9 cellular contexts compared by ENCODE assay signal in the genomic region with DNA sequence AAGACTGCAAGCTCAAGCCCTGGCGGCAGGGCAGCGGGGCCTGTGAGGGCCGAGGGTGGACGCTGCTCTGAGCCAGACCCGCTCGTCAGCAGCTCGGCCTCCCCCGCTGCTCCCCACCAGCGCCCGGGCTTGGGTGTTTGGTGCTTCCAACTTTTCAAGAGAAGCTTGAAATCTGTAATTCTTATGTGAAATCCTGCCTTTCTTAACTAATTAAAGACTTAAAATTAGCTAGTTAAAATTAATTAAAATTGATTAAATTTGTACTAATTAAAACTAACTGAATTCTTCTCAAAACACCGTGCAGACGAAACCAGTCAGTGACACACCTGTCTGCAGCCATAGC. TPM values are rescaled to one million over a fixed set of nuclear protein-coding genes. Genes with fewer than 3 reads are reported as not detected.
A peak's percentile ranks its signal among the peaks of the same experiment; 100 is the strongest.
DNase-seq lines count a peak whose midpoint lies in the region; ATAC-seq and TF ChIP-seq lines count a peak whose summit lies in the region.
"Had no signal": no experiment of that assay in that cellular context is flagged by ENCODE, and none has a peak within 500 bp of the region (broad histone marks: within the 10 kb centered on the region; RNA-seq: fewer than 3 reads in every experiment).

No MANE protein-coding gene starts in this region.

- H3K4me1 Mint-ChIP-seq in T-helper 2 cell treated with Interferon-gamma antibody and Interleukin-4, amounts not matched to agents 5 μg/mL and 100 μg/mL, for 36 hours (ENCODE audit: low read depth), result peaks cover 11% of the 10 kb centered on the region

- TF ChIP-seq CTCF in AG04450 (IDR thresholded peaks at IDR 0.05; ENCODE audit: low read depth, low read length) (no peak), NB4 (IDR thresholded peaks at IDR 0.05; ENCODE audit: low read depth, low read length) (no peak), dorsolateral prefrontal cortex (IDR thresholded peaks at IDR 0.05 in 54 of 56, conservative IDR thresholded peaks at IDR 0.05 in 2 of 56; ENCODE audit: low read depth in 1 of 56, partially characterized antibody in 56 of 56) (peak in 24 of 56 donors; percentile 1 to 52 (median 18))

- ATAC-seq in HG02678 (IDR thresholded peaks at IDR 0.05; ENCODE audit: unreplicated experiment) (no peak), left colon (no peak)

- CTCF ChIA-PET in AG04450 (lab: Charles Lee), result interaction anchor here (0.6 to 2.0 kb wide), 32 partner anchors 9 to 674 kb away, joined by 3 to 56 read pairs (median 5); no protein-coding TSS in a partner anchor

- no peak overlapping the region for H3K14ac ChIP-seq in trophoblast cell (ENCODE audit: low read length)

- no peak overlapping the region for H2BK120ac ChIP-seq in trophoblast cell (ENCODE audit: insufficient read depth, low read length, poor library complexity)

- no peak overlapping the region for H3K4ac ChIP-seq in trophoblast cell (ENCODE audit: low read depth, low read length)

- no peaks in the 10 kb centered on the region for H3K27me3 Mint-ChIP-seq in T-helper 2 cell treated with Interferon-gamma antibody and Interleukin-4, amounts not matched to agents 5 μg/mL and 100 μg/mL, for 36 hours (ENCODE audit: low read depth)

- peak overlapping the region; percentile 60 for H3K4me3 ChIP-seq in AG04450 (ENCODE audit: low read depth, low read length)
- peak overlapping the region; percentile 72 for H3K4me3 ChIP-seq in NB4 (ENCODE audit: low read depth, low read length)
- peak overlapping the region in 54 of 59 donors; percentile 34 to 79 (median 64) for H3K4me3 ChIP-seq in dorsolateral prefrontal cortex
- no peak overlapping the region for H3K4me3 ChIP-seq in trophoblast cell (ENCODE audit: low read depth, low read length)

- peak overlapping the region; percentile 60 for H3K4me2 ChIP-seq in trophoblast cell (ENCODE audit: low read length)

- H3K79me2 ChIP-seq in trophoblast cell (ENCODE audit: control insufficient read depth, insufficient read depth, low read length, poor library complexity), result no peaks in the 10 kb centered on the region

- H4K91ac ChIP-seq in trophoblast cell (ENCODE audit: low read depth, low read length), result no peak overlapping the region

- H2BK12ac ChIP-seq in trophoblast cell (ENCODE audit: low read length), result no peak overlapping the region

- no peak overlapping the region for H2AFZ ChIP-seq in trophoblast cell (ENCODE audit: insufficient read depth, low read length, poor library complexity)

- H3K23ac ChIP-seq in trophoblast cell (ENCODE audit: low read length), result no peak overlapping the region

- POLR2A ChIA-PET in AG04450 (lab: Yijun Ruan, JAX), result interaction anchor here (0.6 to 1.5 kb wide), 5 partner anchors 17 to 427 kb away, joined by 3 to 6 read pairs (median 4); no protein-coding TSS in a partner anchor

- H3K27ac ChIP-seq in AG04450 (ENCODE audit: low read depth, low read length) (no peak overlapping the region), dorsolateral prefrontal cortex (peak overlapping the region in 55 of 59 donors; percentile 11 to 92 (median 78)), trophoblast cell (ENCODE audit: low read depth, low read length) (no peak overlapping the region)

- H3K4me1 ChIP-seq in trophoblast cell (ENCODE audit: control insufficient read depth in 1 of 2, insufficient read depth in 2 of 2, low read length in 2 of 2), result peaks cover 5% of the 10 kb centered on the region in 2 experiments

- no peaks in the 10 kb centered on the region; the same call in 1 of the 2 replicates for H3K9me3 ChIP-seq in AG04450 (ENCODE audit: control insufficient read depth, insufficient read depth, low read length)
- H3K9me3 ChIP-seq in trophoblast cell (ENCODE audit: insufficient read depth, low read depth, low read length), result no peaks in the 10 kb centered on the region

- H3K27ac Mint-ChIP-seq in T-helper 2 cell treated with Interferon-gamma antibody and Interleukin-4, amounts not matched to agents 5 μg/mL and 100 μg/mL, for 36 hours, result no peak overlapping the region
- H3K27ac Mint-ChIP-seq: activated T-helper 17 cell treated with anti-CD3 and anti-CD28 coated beads, Interleukin-2, amount 50 U/mL, for 72 hours had no signal

- intact Hi-C loops in dorsolateral prefrontal cortex (cut with DNase I), result loop anchor here (5.0 to 10.0 kb wide), 6 partner anchors 41 to 421 kb away; partner anchors contain the start of genes PCBP3 (in 1 of the 2) and POFUT2 (in 1 of the 2)
- intact Hi-C loops in left colon (cut with DNase I, micrococcal nuclease), result no loop called here

- no peaks in the 10 kb centered on the region for H3K36me3 ChIP-seq in trophoblast cell (ENCODE audit: control insufficient read depth in 1 of 2, insufficient read depth in 2 of 2, low read length in 2 of 2)

- H4K12ac ChIP-seq in trophoblast cell (ENCODE audit: low read depth, low read length), result no peak overlapping the region

- no peak overlapping the region for H3K9ac ChIP-seq in trophoblast cell (ENCODE audit: low read length)

- H3K27me3 ChIP-seq in AG04450 (ENCODE audit: control insufficient read depth, insufficient read depth, low read length) (peaks cover 13% of the 10 kb centered on the region), dorsolateral prefrontal cortex (no peaks in the 10 kb centered on the region), trophoblast cell (ENCODE audit: insufficient read depth, low read length) (no peaks in the 10 kb centered on the region)

- H2BK5ac ChIP-seq in trophoblast cell (ENCODE audit: low read depth, low read length, poor library complexity), result no peak overlapping the region

- H3K9me3 Mint-ChIP-seq in T-helper 2 cell treated with Interferon-gamma antibody and Interleukin-4, amounts not matched to agents 5 μg/mL and 100 μg/mL, for 36 hours, result no peaks in the 10 kb centered on the region
- H3K9me3 Mint-ChIP-seq: activated T-helper 17 cell treated with anti-CD3 and anti-CD28 coated beads, Interleukin-2, amount 50 U/mL, for 72 hours had no signal

- H3K4me3 Mint-ChIP-seq in T-helper 2 cell treated with Interferon-gamma antibody and Interleukin-4, amounts not matched to agents 5 μg/mL and 100 μg/mL, for 36 hours, result no peak overlapping the region
- H3K4me3 Mint-ChIP-seq: activated T-helper 17 cell treated with anti-CD3 and anti-CD28 coated beads, Interleukin-2, amount 50 U/mL, for 72 hours had no signal

- DNase-seq in AG04450 (ENCODE audit: low read depth, low spot score) (no peak), NB4 (ENCODE audit: low read depth) (no peak), dorsolateral prefrontal cortex (no peak), trophoblast cell (no peak), left colon (no peak)
- no peak for DNase-seq in activated CD4-positive, CD25-positive, alpha-beta regulatory T cell (lab: John Stamatoyannopoulos, UW)
- DNase-seq in T-helper 2 cell treated with Interferon-gamma antibody and Interleukin-4, amounts not matched to agents 5 μg/mL and 100 μg/mL, for 36 hours (ENCODE audit: low spot score), result no peak

- H2AK5ac ChIP-seq in trophoblast cell (ENCODE audit: low read length), result no peak overlapping the region

- no peak for TF ChIP-seq POLR2A in NB4 (IDR thresholded peaks at IDR 0.05; ENCODE audit: extremely low read depth, insufficient read length)

- no CpG with 5 or more reads among the region's 12 CpGs for WGBS in trophoblast cell (ENCODE audit: extremely low coverage, insufficient coverage, insufficient read length)

- no peak overlapping the region for H3K18ac ChIP-seq in trophoblast cell (ENCODE audit: low read length)

- no peaks in the 10 kb centered on the region for H3K36me3 Mint-ChIP-seq in T-helper 2 cell treated with Interferon-gamma antibody and Interleukin-4, amounts not matched to agents 5 μg/mL and 100 μg/mL, for 36 hours (ENCODE audit: low read depth)

- H4K8ac ChIP-seq in trophoblast cell (ENCODE audit: low read depth, low read length), result no peak overlapping the region

- peaks cover 4% of the 10 kb centered on the region for H3K79me1 ChIP-seq in trophoblast cell (ENCODE audit: low read length)

RNA-seq across cellular contexts. Expression of gene SLC19A1, which starts 14.0 kb away (rescaled TPM):
- 4.4 and 7.5 TPM in 2 replicates for polyA plus RNA-seq in AG04450 (2011; rRNA removed)
- polyA minus RNA-seq in AG04450 (2011; rRNA and poly(A)+ RNA removed), result 4.2 and 4.3 TPM in 2 replicates
- total RNA-seq in dorsolateral prefrontal cortex (10 to 100 TPM; 13.2 to 83.6 (median 28.1) TPM), left colon (10 to 100 TPM; 18.2 to 18.9 TPM)
- polyA plus RNA-seq in trophoblast cell (2013), result 124 and 145 TPM in 2 replicates

Comparison
In these comparisons a context has a peak if more than half of its experiments do, and no peak if none do; other contexts are left out.
1. H3K27ac ChIP-seq: peak in dorsolateral prefrontal cortex (55 of 59); none in AG04450 (single experiment) and trophoblast cell (single experiment).
2. intact Hi-C loops: an anchor here in dorsolateral prefrontal cortex (5.0 to 10.0 kb wide); none called in left colon.